Comparison of ENCODE assay signal across 14 cellular contexts in genomic region chr5:147305147-147305546, GRCh38.
DNase-seq lines count a peak whose midpoint lies in the region; ATAC-seq, FAIRE-seq and TF ChIP-seq lines count a peak whose summit lies in the region.
"Had no signal": no experiment of that assay in that cellular context is flagged by ENCODE, and none has a peak within 500 bp of the region (broad histone marks: within the 10 kb centered on the region; RNA-seq: fewer than 3 reads in every experiment).

No MANE protein-coding gene starts in this region.

- in situ Hi-C loops in IMR-90 (cut with MboI; ENCODE audit: low sequenced_read_pairs): no loop called here

- H2BK120ac ChIP-seq in IMR-90 (ENCODE audit: low read depth, low read length): no peak overlapping the region

- H2BK20ac ChIP-seq in IMR-90 (ENCODE audit: low read depth, low read length): no peak overlapping the region

- no peak overlapping the region for H3K23ac ChIP-seq in IMR-90 (ENCODE audit: low read depth, low read length)

- H3K4me2 ChIP-seq in A549 (no peak overlapping the region; the same call in 2 of the 3 replicates), IMR-90 (ENCODE audit: low read depth, low read length) (no peak overlapping the region)
- H3K4me2 ChIP-seq: BLaER1 treated with 17β-estradiol and CSF1 and Interleukin-3, amounts not matched to agents 10 nM and 100 nM had no signal

- H2AK5ac ChIP-seq in IMR-90 (ENCODE audit: low read depth, low read length): no peak overlapping the region

- no peak for TF ChIP-seq EP300 in A549 (IDR thresholded peaks at IDR 0.05)

- no peaks in the 10 kb centered on the region for H3K79me1 ChIP-seq in IMR-90 (ENCODE audit: low read depth in 1 of 2, low read length in 2 of 2)

- H2BK15ac ChIP-seq in IMR-90 (ENCODE audit: low read depth, low read length): no peak overlapping the region

- no peak overlapping the region for H2BK5ac ChIP-seq in IMR-90 (ENCODE audit: low read depth, low read length, poor library complexity, severe bottlenecking)

- H3K9ac ChIP-seq in IMR-90 (ENCODE audit: low read depth, low read length): no peak overlapping the region
- H3K9ac ChIP-seq: BLaER1 treated with 17β-estradiol and CSF1 and Interleukin-3, amounts not matched to agents 10 nM and 100 nM had no signal

- no peak overlapping the region for H3K14ac ChIP-seq in IMR-90 (replicated peaks; ENCODE audit: low read depth, low read length)

- H4K91ac ChIP-seq in IMR-90 (ENCODE audit: insufficient read depth, low read depth, low read length): no peak overlapping the region

- CTCF ChIA-PET in A549 (lab: Yijun Ruan, JAX) (interaction anchor here (2.4 kb wide), 1 partner anchor 64 kb away, joined by 7 read pairs; no protein-coding TSS in a partner anchor), IMR-90 (lab: Yijun Ruan, JAX) (no interaction called here)

- TF ChIP-seq RAD21 in A549 (conservative IDR thresholded peaks at IDR 0.05 in 1 of 2, IDR thresholded peaks at IDR 0.05 in 1 of 2) (no peak), IMR-90 (IDR thresholded peaks at IDR 0.05; ENCODE audit: low read length) (no peak)

- WGBS in A549 (ENCODE audit: missing lambda C conversion rate): 90% methylated on average over 9 of the region's 9 CpGs
- WGBS in IMR-90 (ENCODE audit: extremely low coverage in 2 of 2, insufficient read length in 1 of 2), 2 experiments: no CpG with 5 or more reads among the region's 9 CpGs

- no peak for FAIRE-seq in A549 (lab: Jason Lieb, UNC)

- no peak overlapping the region for H4K8ac ChIP-seq in IMR-90 (ENCODE audit: low read depth in 2 of 2, low read length in 2 of 2)

- dilution Hi-C loops in IMR-90 (cut with HindIII; ENCODE audit: low sequenced_read_pairs, unreplicated experiment): no loop called here

- H4K20me1 ChIP-seq in IMR-90 (ENCODE audit: insufficient read depth, low read length): no peaks in the 10 kb centered on the region
- H4K20me1 ChIP-seq: BLaER1 treated with 17β-estradiol and CSF1 and Interleukin-3, amounts not matched to agents 10 nM and 100 nM had no signal

- intact Hi-C loops in IMR-90 (cut with micrococcal nuclease): no loop called here
- intact Hi-C loops in left lung (cut with DNase I): no loop called here

- H3K9me1 ChIP-seq in IMR-90 (ENCODE audit: insufficient read depth, low read length): no peaks in the 10 kb centered on the region

- H3K9me3 ChIP-seq in A549: peaks cover 10% of the 10 kb centered on the region; the same call in 1 of the 3 replicates
- no peaks in the 10 kb centered on the region for H3K9me3 ChIP-seq in IMR-90 (ENCODE audit: control insufficient read depth, insufficient read depth, low read length)
- no peaks in the 10 kb centered on the region for H3K9me3 ChIP-seq in SJCRH30 (replicated peaks)
- no peaks in the 10 kb centered on the region for H3K9me3 ChIP-seq in thoracic aorta
- no peaks in the 10 kb centered on the region for H3K9me3 ChIP-seq in left lung

- H2AFZ ChIP-seq in IMR-90 (replicated peaks; ENCODE audit: low read length, poor library complexity): no peak overlapping the region

- H3K4ac ChIP-seq in IMR-90 (ENCODE audit: low read depth, low read length): no peak overlapping the region

- H3K27ac ChIP-seq in A549 (peak overlapping the region; percentile 61 to 68; a peak in 4 of 6 replicates), IMR-90 (ENCODE audit: insufficient read depth, low read length) (no peak overlapping the region), SJCRH30 (no peak overlapping the region), thoracic aorta (peak overlapping the region; percentile 60 to 85), left lung (no peak overlapping the region)
- H3K27ac ChIP-seq: BLaER1 treated with 17β-estradiol and CSF1 and Interleukin-3, amounts not matched to agents 10 nM and 100 nM had no signal

- H3K4me1 ChIP-seq in A549 (peaks cover 24% of the 10 kb centered on the region), IMR-90 (ENCODE audit: control insufficient read depth, insufficient read depth, low read length) (no peaks in the 10 kb centered on the region; the same call in 1 of the 2 replicates), SJCRH30 (peaks cover 3% of the 10 kb centered on the region), thoracic aorta (ENCODE audit: control insufficient read depth in 1 of 2, low read depth in 2 of 2) (peaks cover 12 to 28% of the 10 kb centered on the region in 2 donors), left lung (peaks cover 4% of the 10 kb centered on the region in 2 donors)

- no peak overlapping the region for H4K5ac ChIP-seq in IMR-90 (ENCODE audit: low read depth, low read length)

- no peak overlapping the region for H3K56ac ChIP-seq in IMR-90 (ENCODE audit: extremely low read depth, insufficient read depth, low read length)

- DNase-seq in A549 (ENCODE audit: low read depth in 1 of 2, low spot score in 1 of 2) (no peak), IMR-90 (no peak), SJCRH30 (peak; percentile 9 to 28), thoracic aorta (ENCODE audit: low spot score) (no peak), left lung (no peak)
- DNase-seq: 8988T; ACHN; CD4-positive, CD25-positive, alpha-beta regulatory T cell; DMS53 had no signal

- no peak for ATAC-seq in A549
- ATAC-seq in IMR-90 (ENCODE audit: low read depth): no peak
- ATAC-seq in thoracic aorta (ENCODE audit: insufficient number of reproducible peaks, low FRiP score, low read depth): no peak
- no peak for ATAC-seq in esophagus mucosa
- ATAC-seq in left lung: no peak
- ATAC-seq in HG03571 (IDR thresholded peaks at IDR 0.05; ENCODE audit: unreplicated experiment): no peak
- ATAC-seq in GM18517 (IDR thresholded peaks at IDR 0.05; ENCODE audit: unreplicated experiment): no peak
- ATAC-seq: HCT116 had no signal

- H2AK9ac ChIP-seq in IMR-90 (replicated peaks; ENCODE audit: low read depth, low read length, poor library complexity): no peak overlapping the region

- no peak overlapping the region for H3K18ac ChIP-seq in IMR-90 (ENCODE audit: low read depth, low read length)

- H3K27me3 ChIP-seq in IMR-90 (ENCODE audit: control insufficient read depth, insufficient read depth, low read length) (no peaks in the 10 kb centered on the region), SJCRH30 (peaks cover 11% of the 10 kb centered on the region; the same call in 1 of the 2 replicates), thoracic aorta (replicated peaks; ENCODE audit: insufficient read depth) (no peaks in the 10 kb centered on the region), left lung (no peaks in the 10 kb centered on the region)
- H3K27me3 ChIP-seq: BLaER1 treated with 17β-estradiol and CSF1 and Interleukin-3, amounts not matched to agents 10 nM and 100 nM had no signal

- no TSS peak for BruUV-seq in IMR-90 (replicated peaks; lab: Mats Ljungman, UMichigan)

- TF ChIP-seq POLR2A in A549 (IDR thresholded peaks at IDR 0.05; ENCODE audit: low read length): no peak
- TF ChIP-seq POLR2A in IMR-90 (IDR thresholded peaks at IDR 0.05; ENCODE audit: low read depth, low read length): no peak

- TF ChIP-seq CTCF in A549 (IDR thresholded peaks at IDR 0.05) (no peak), IMR-90 (conservative IDR thresholded peaks at IDR 0.05; ENCODE audit: low read depth, low read length) (no peak), thoracic aorta (IDR thresholded peaks at IDR 0.05) (no peak), left lung (IDR thresholded peaks at IDR 0.05) (no peak)

- POLR2A ChIA-PET in A549 (lab: Yijun Ruan, JAX) (no interaction called here), IMR-90 (lab: Charles Lee; ENCODE audit: unreplicated experiment) (no interaction called here)

- H3K4me3 ChIP-seq in A549 (no peak overlapping the region), IMR-90 (ENCODE audit: insufficient read depth, low read depth, low read length) (no peak overlapping the region), SJCRH30 (no peak overlapping the region), thoracic aorta (no peak overlapping the region), left lung (no peak overlapping the region)
- H3K4me3 ChIP-seq: BLaER1 treated with 17β-estradiol and CSF1 and Interleukin-3, amounts not matched to agents 10 nM and 100 nM had no signal

- H3K36me3 ChIP-seq in IMR-90 (ENCODE audit: control insufficient read depth, insufficient read depth, low read length): no peaks in the 10 kb centered on the region
- H3K36me3 ChIP-seq in SJCRH30: no peaks in the 10 kb centered on the region
- H3K36me3 ChIP-seq in thoracic aorta: no peaks in the 10 kb centered on the region
- no peaks in the 10 kb centered on the region for H3K36me3 ChIP-seq in left lung
- H3K36me3 ChIP-seq: BLaER1 treated with 17β-estradiol and CSF1 and Interleukin-3, amounts not matched to agents 10 nM and 100 nM had no signal

TF ChIP-seq in A549, 52 proteins besides CTCF, POLR2A, EP300 and RAD21 (continues in another document):
- TF ChIP-seq, protein P1, sequence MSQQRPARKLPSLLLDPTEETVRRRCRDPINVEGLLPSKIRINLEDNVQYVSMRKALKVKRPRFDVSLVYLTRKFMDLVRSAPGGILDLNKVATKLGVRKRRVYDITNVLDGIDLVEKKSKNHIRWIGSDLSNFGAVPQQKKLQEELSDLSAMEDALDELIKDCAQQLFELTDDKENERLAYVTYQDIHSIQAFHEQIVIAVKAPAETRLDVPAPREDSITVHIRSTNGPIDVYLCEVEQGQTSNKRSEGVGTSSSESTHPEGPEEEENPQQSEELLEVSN (IDR thresholded peaks at IDR 0.05; ENCODE audit: borderline replicate concordance, low read depth): no peak
- TF ChIP-seq EHMT2 (IDR thresholded peaks at IDR 0.05; ENCODE audit: low read depth) (no peak), NFE2L2 (conservative IDR thresholded peaks at IDR 0.05; ENCODE audit: low read length) (no peak), HEYL (CRISPR knock-in tag; IDR thresholded peaks at IDR 0.05) (no peak)

TF ChIP-seq in IMR-90, 13 proteins besides CTCF, POLR2A, EP300 and RAD21:
- TF ChIP-seq FOS (IDR thresholded peaks at IDR 0.05; ENCODE audit: low read depth, low read length): no peak
- TF ChIP-seq CHD1 (IDR thresholded peaks at IDR 0.05; ENCODE audit: low read depth, low read length): no peak
- 0 out of 2 replicates have a peak, but pooled peaks have one; percentile 44 for TF ChIP-seq MAFK (IDR thresholded peaks at IDR 0.05; ENCODE audit: low read depth, low read length)
TF ChIP-seq in IMR-90: peak in this region for 1.

Comparison
In these comparisons a context has a peak if more than half of its experiments do, and no peak if none do; other contexts are left out.
1. DNase-seq: peak in SJCRH30 (2 of 2); none in A549 (0 of 2), IMR-90 (single experiment), thoracic aorta (single experiment) and left lung (0 of 2).
2. H3K27ac ChIP-seq: peak in A549 (2 of 2) and thoracic aorta (2 of 2); none in IMR-90 (single experiment), SJCRH30 (single experiment) and left lung (0 of 2).